Comparison of ENCODE assay signal across 30 cellular contexts in genomic region chr13:81089758-81090157, GRCh38.
"Had no signal": no experiment of that assay in that cellular context is flagged by ENCODE, and none has a peak within 500 bp of the region (broad histone marks: within the 10 kb centered on the region; RNA-seq: fewer than 3 reads in every experiment).

No MANE protein-coding gene starts in this region.

- H3K9me3 ChIP-seq: ascending aorta, Peyer's patch, SJSA1, SK-N-SH had no signal

- FAIRE-seq: TTC549 had no signal

- H3K9ac ChIP-seq: KMS-11, SK-N-SH had no signal

- H3K4me2 ChIP-seq: KMS-11, SK-N-SH had no signal

- H3K4me3 ChIP-seq: ascending aorta, cardiac muscle cell, Peyer's patch, SJSA1 had no signal

- H3K36me3 ChIP-seq: ascending aorta, cardiac muscle cell, Peyer's patch, SJSA1 had no signal

- H3K27me3 ChIP-seq: ascending aorta, cardiac muscle cell, Peyer's patch had no signal

- H3K27ac ChIP-seq: ascending aorta, cardiac muscle cell, KMS-11, Peyer's patch, SJSA1 had no signal

- DNase-seq: activated CD4-positive, alpha-beta T cell treated with anti-CD3 and anti-CD28 coated beads for 36 hours; activated CD4-positive, alpha-beta T cell treated with anti-CD3 and anti-CD28 coated beads, Interleukin-2, amount 10 ng/mL, durations not matched to agents 7 days and 5 days; activated CD4-positive, alpha-beta T cell treated with anti-CD3 and anti-CD28 coated beads, Interleukin-2, amount 50 U/mL, for 48 hours; activated CD8-positive, alpha-beta memory T cell treated with anti-CD3 and anti-CD28 coated beads, Interleukin-2, amount 50 U/mL, for 4 hours; activated gamma-delta T cell; activated naive CD4-positive, alpha-beta T cell treated with Interleukin-2 at 50 U/mL for 16 hours; activated naive CD8-positive, alpha-beta T cell treated with anti-CD3 and anti-CD28 coated beads, Interleukin-2, amount 10 ng/mL, durations not matched to agents 7 days and 5 days; activated T-cell treated with anti-CD3 and anti-CD28 coated beads, Interleukin-2, amount 50 U/mL, for 72 hours; amygdala; NCI-H1092 treated with DMSO at 0.1 percent for 48 hours; NCI-H1417; NCI-H146; NCI-H187; NCI-H2029 treated with DMSO at 0.1 percent for 48 hours; NCI-H2107; NCI-H2171; NCI-H510A; NCI-H526; NCI-H748 treated with DMSO at 0.1 percent for 48 hours; NK-92 treated with Interleukin-12 subunit alpha and Interleukin-12 subunit beta, amount 100 ng/mL, for 24 hours; PC-3; Peyer's patch; RPMI8226; SHP77 treated with DMSO at 0.1 percent for 48 hours; SK-N-SH had no signal

- H3K4me1 ChIP-seq: ascending aorta, Peyer's patch, SJSA1 had no signal
